ENCODE assay signal across 16 cellular contexts in the genomic region with DNA sequence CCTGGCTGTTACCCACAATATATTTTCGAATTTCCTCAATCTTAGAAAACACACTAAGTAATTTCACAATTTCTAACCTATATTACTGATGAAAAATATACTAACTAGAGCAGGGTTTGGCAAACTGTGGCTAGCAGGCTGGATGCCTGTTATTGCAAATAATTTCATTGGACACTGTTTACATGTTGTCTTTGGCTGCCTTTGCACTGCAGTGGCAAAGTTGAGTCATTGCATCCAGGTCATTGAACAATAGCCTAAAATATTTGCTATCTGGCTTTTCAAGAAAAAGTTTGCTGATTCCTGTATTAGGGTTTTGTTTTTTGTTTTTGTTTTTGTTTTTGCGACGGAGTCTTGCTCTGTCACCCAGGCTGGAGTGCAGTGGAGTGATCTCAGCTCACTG. TPM values are rescaled to one million over a fixed set of nuclear protein-coding genes. Genes with fewer than 3 reads are reported as not detected.
DNase-seq lines count a peak whose midpoint lies in the region; FAIRE-seq and TF ChIP-seq lines count a peak whose summit lies in the region.
"Had no signal": no experiment of that assay in that cellular context is flagged by ENCODE, and none has a peak within 500 bp of the region (broad histone marks: within the 10 kb centered on the region; RNA-seq: fewer than 3 reads in every experiment).

No MANE protein-coding gene starts in this region.

- no peaks in the 10 kb centered on the region for H3K4me1 ChIP-seq in adrenal gland (replicated peaks in 1 of 2)
- H3K4me1 ChIP-seq in Karpas-422 (ENCODE audit: low read length) = peaks cover 23% of the 10 kb centered on the region
- H3K4me1 ChIP-seq: heart right ventricle, left lung had no signal

- H3K27ac ChIP-seq in adrenal gland = peak overlapping the region in 1 of 5 donors; percentile 7
- H3K27ac ChIP-seq in Karpas-422 (ENCODE audit: low read length) = no peak overlapping the region
- H3K27ac ChIP-seq: heart right ventricle, left lung, neutrophil had no signal

- no peak overlapping the region for H3K4me2 ChIP-seq in Karpas-422 (ENCODE audit: low read depth, low read length, poor library complexity, severe bottlenecking)

- peaks cover 17% of the 10 kb centered on the region; the same call in 1 of the 2 replicates for H3K79me2 ChIP-seq in Karpas-422 (ENCODE audit: low read length)

- TF ChIP-seq CTCF in adrenal gland (IDR thresholded peaks at IDR 0.05) = peak in 2 of 6 experiments; percentile 7 to 14

- H3K9me3 ChIP-seq in adrenal gland (replicated peaks in 1 of 3) = no peaks in the 10 kb centered on the region
- H3K9me3 ChIP-seq in Karpas-422 (ENCODE audit: low read length) = no peaks in the 10 kb centered on the region
- H3K9me3 ChIP-seq: left lung, neutrophil had no signal

- DNase-seq in A172 (ENCODE audit: low spot score) (peak; percentile 21), H54 (ENCODE audit: insufficient read length, low spot score) (peak; percentile 15), adrenal gland (peak in 5 of 7 donors; percentile 13 to 56 (median 24)), fibroblast of the conjunctiva (ENCODE audit: low read depth) (peak; percentile 58), NCI-H187 treated with DMSO at 0.1 percent for 48 hours (lab: John Stamatoyannopoulos, UW) (no peak), iPS-NIHi7 (ENCODE audit: extremely low spot score) (no peak), Karpas-422 (no peak), NCI-H446 treated with DMSO at 0.1 percent for 48 hours (lab: John Stamatoyannopoulos, UW) (no peak)
- DNase-seq: ACHN, DMS79, heart right ventricle, left lung, NCI-H1105 treated with DMSO at 0.1 percent for 48 hours, SHP77 had no signal

- WGBS in adrenal gland, 4 donors = 71 to 88% (median 79%) methylated on average over 3 of the region's 3 CpGs

- H4K20me1 ChIP-seq in Karpas-422 (ENCODE audit: insufficient read depth, low read depth, low read length) = no peaks in the 10 kb centered on the region

- no peak overlapping the region for H2AFZ ChIP-seq in Karpas-422 (ENCODE audit: low read length)

- no peaks in the 10 kb centered on the region for H3K27me3 ChIP-seq in adrenal gland
- no peaks in the 10 kb centered on the region for H3K27me3 ChIP-seq in Karpas-422 (ENCODE audit: low read length)
- H3K27me3 ChIP-seq: heart right ventricle, left lung, neutrophil had no signal

- H3K9ac ChIP-seq in Karpas-422 (ENCODE audit: low read length) = no peak overlapping the region

- intact Hi-C loops in adrenal gland (cut with DNase I) = no loop called here

- peak; percentile 98 for FAIRE-seq in H54 (lab: Jason Lieb, UNC)
- FAIRE-seq: TTC549 had no signal

- TF ChIP-seq POLR2A in H54 (IDR thresholded peaks at IDR 0.05; ENCODE audit: low read depth, low read length) (no peak), adrenal gland (IDR thresholded peaks at IDR 0.05) (no peak)

- H3K4me3 ChIP-seq in adrenal gland (no peak overlapping the region), Karpas-422 (ENCODE audit: low read length) (no peak overlapping the region)
- H3K4me3 ChIP-seq: heart right ventricle, left lung had no signal

- no peaks in the 10 kb centered on the region for H3K9me2 ChIP-seq in Karpas-422 (replicated peaks; ENCODE audit: insufficient read depth, low read length)

- H3K36me3 ChIP-seq in adrenal gland (replicated peaks in 1 of 2) (no peaks in the 10 kb centered on the region), Karpas-422 (ENCODE audit: insufficient read depth, low read length) (peaks cover 34% of the 10 kb centered on the region)
- H3K36me3 ChIP-seq: left lung had no signal

RNA-seq across cellular contexts. Expression of a gene that starts 47.2 kb away (rescaled TPM):
- total RNA-seq in A172 (2014; rRNA removed; shearing (Covaris generic)) = 68.6 and 74.3 TPM in 2 replicates
- total RNA-seq in adrenal gland = 1 to 10 TPM in 6 of 8 donors, under 1 TPM in 2; 0.48 to 3.2 (median 1.4) TPM
- 1 to 10 TPM in 1 of 3 donors, under 1 TPM in 2; 0.30 to 2.8 (median 0.64) TPM for polyA plus RNA-seq in adrenal gland
- 9.1 and 14.2 TPM in 2 replicates for total RNA-seq in Karpas-422 (2014; rRNA removed; shearing (Covaris generic); ENCODE audit: low replicate concordance)

RNA-seq across cellular contexts. Expression of a gene that starts 49.6 kb away (rescaled TPM):
- total RNA-seq in A172 (2014; rRNA removed; shearing (Covaris generic)) = not detected in 2 replicates
- 10 to 100 TPM; 10.2 to 49.3 (median 22.4) TPM for total RNA-seq in adrenal gland
- 10 to 100 TPM; 14.4 to 20.8 (median 18.5) TPM for polyA plus RNA-seq in adrenal gland
- total RNA-seq in Karpas-422 (2014; rRNA removed; shearing (Covaris generic); ENCODE audit: low replicate concordance) = 71.7 and 84.2 TPM in 2 replicates

Comparison
In these comparisons a context has a peak if more than half of its experiments do, and no peak if none do; other contexts are left out.
1. DNase-seq: peak in A172 (single experiment), H54 (single experiment), adrenal gland (5 of 7) and fibroblast of the conjunctiva (single experiment); none in NCI-H187 treated with DMSO at 0.1 percent for 48 hours (single experiment), iPS-NIHi7 (single experiment), Karpas-422 (single experiment) and NCI-H446 treated with DMSO at 0.1 percent for 48 hours (single experiment).
2. RNA of a gene that starts 49.6 kb away (total RNA-seq): 71.7 to 84.2 TPM in Karpas-422 and 10.2 to 49.3 TPM in adrenal gland; not detected in A172; every median in the first group is over 10 times any median in the second.